8 cellular contexts compared by ENCODE assay signal in genomic region chr17:78484300-78485159, GRCh38.
DNase-seq lines count a peak whose midpoint lies in the region; ATAC-seq and TF ChIP-seq lines count a peak whose summit lies in the region.

No MANE protein-coding gene starts in this region.

- H3K4me3 ChIP-seq in RWPE2 (ENCODE audit: severe bottlenecking) = no peak overlapping the region

- H3K4me1 ChIP-seq in RWPE2 (ENCODE audit: insufficient read depth, poor library complexity, severe bottlenecking) = no peaks in the 10 kb centered on the region

- DNase-seq in SKM-1 treated with dmso at 0.1 percent for 144 hours (lab: John Stamatoyannopoulos, UW; ENCODE audit: unreplicated experiment) = peak; percentile 58
- DNase-seq in SKM-1 (lab: John Stamatoyannopoulos, UW; ENCODE audit: unreplicated experiment) = no peak
- DNase-seq in RWPE2 (ENCODE audit: low spot score) = no peak
- peak; percentile 85 for DNase-seq in activated naive CD8-positive, alpha-beta T cell treated with anti-CD3 and anti-CD28 coated beads, Interleukin-2, amount 10 ng/mL, durations not matched to agents 7 days and 5 days
- DNase-seq in stimulated activated CD8-positive, alpha-beta memory T cell treated with anti-CD3 and anti-CD28 coated beads, Interleukin-2, amount 100 ng/mL, for 48 hours (ENCODE audit: low read depth in 2 of 2) = peak; percentile 61 to 63
- no peak for DNase-seq in cerebellum (ENCODE audit: low spot score)

- no peak for TF ChIP-seq CTCF in RWPE2 (IDR thresholded peaks at IDR 0.05; ENCODE audit: poor library complexity, severe bottlenecking)

- peaks cover 5% of the 10 kb centered on the region for H3K4me1 Mint-ChIP-seq in activated naive CD8-positive, alpha-beta T cell treated with anti-CD3 and anti-CD28 coated beads, Interleukin-2, amount 10 ng/mL, durations not matched to agents 7 days and 5 days

- no peaks in the 10 kb centered on the region for H3K9me3 ChIP-seq in RWPE2 (ENCODE audit: severe bottlenecking)

- POLR2A ChIA-PET in activated naive CD8-positive, alpha-beta T cell treated with anti-CD3 and anti-CD28 coated beads, Interleukin-2, amount 10 ng/mL, durations not matched to agents 7 days and 5 days (lab: Charles Lee) = no interaction called here

- no peaks in the 10 kb centered on the region for H3K27me3 ChIP-seq in RWPE2 (ENCODE audit: insufficient read depth, poor library complexity, severe bottlenecking)
- H3K27me3 ChIP-seq in layer of hippocampus (ENCODE audit: control insufficient read depth, insufficient read depth, low read length) = no peaks in the 10 kb centered on the region

- H3K27ac ChIP-seq in RWPE2 (ENCODE audit: poor library complexity, severe bottlenecking) (no peak overlapping the region), layer of hippocampus (ENCODE audit: low read depth, low read length) (peak overlapping the region; percentile 68)

- H3K27ac Mint-ChIP-seq in activated naive CD8-positive, alpha-beta T cell treated with anti-CD3 and anti-CD28 coated beads, Interleukin-2, amount 10 ng/mL, durations not matched to agents 7 days and 5 days = no peak overlapping the region

- H3K36me3 Mint-ChIP-seq in activated naive CD8-positive, alpha-beta T cell treated with anti-CD3 and anti-CD28 coated beads, Interleukin-2, amount 10 ng/mL, durations not matched to agents 7 days and 5 days = no peaks in the 10 kb centered on the region

- peak overlapping the region; percentile 75 for H3K4me3 Mint-ChIP-seq in activated naive CD8-positive, alpha-beta T cell treated with anti-CD3 and anti-CD28 coated beads, Interleukin-2, amount 10 ng/mL, durations not matched to agents 7 days and 5 days

- no peaks in the 10 kb centered on the region for H3K36me3 ChIP-seq in RWPE2 (ENCODE audit: low read depth)

- H3K9me3 Mint-ChIP-seq in activated naive CD8-positive, alpha-beta T cell treated with anti-CD3 and anti-CD28 coated beads, Interleukin-2, amount 10 ng/mL, durations not matched to agents 7 days and 5 days = no peaks in the 10 kb centered on the region

- peaks cover 3% of the 10 kb centered on the region for H3K27me3 Mint-ChIP-seq in activated naive CD8-positive, alpha-beta T cell treated with anti-CD3 and anti-CD28 coated beads, Interleukin-2, amount 10 ng/mL, durations not matched to agents 7 days and 5 days

- ATAC-seq in RWPE2 (ENCODE audit: low read depth) (peak; percentile 60; the same call in 2 of the 3 replicates), GM18520 (IDR thresholded peaks at IDR 0.05; ENCODE audit: unreplicated experiment) (no peak)
- peak; percentile 91 for ATAC-seq in activated naive CD8-positive, alpha-beta T cell treated with anti-CD3 and anti-CD28 coated beads, Interleukin-2, amount 10 ng/mL, durations not matched to agents 7 days and 5 days (ENCODE audit: low read depth)

Comparison
In these comparisons a context has a peak if more than half of its experiments do, and no peak if none do; other contexts are left out.
1. DNase-seq: peak in SKM-1 treated with dmso at 0.1 percent for 144 hours (single experiment), activated naive CD8-positive, alpha-beta T cell treated with anti-CD3 and anti-CD28 coated beads, Interleukin-2, amount 10 ng/mL, durations not matched to agents 7 days and 5 days (single experiment) and stimulated activated CD8-positive, alpha-beta memory T cell treated with anti-CD3 and anti-CD28 coated beads, Interleukin-2, amount 100 ng/mL, for 48 hours (2 of 2); none in SKM-1 (single experiment), RWPE2 (single experiment) and cerebellum (single experiment).